Comparison of ENCODE assay signal across 8 cellular contexts in genomic region chr9:17531642-17532254, GRCh38. TPM values are rescaled to one million over a fixed set of nuclear protein-coding genes. Genes with fewer than 3 reads are reported as not detected.
DNase-seq lines count a peak whose midpoint lies in the region; ATAC-seq, FAIRE-seq and TF ChIP-seq lines count a peak whose summit lies in the region.

No MANE protein-coding gene starts in this region.

- BruUV-seq in MCF 10A (replicated peaks; lab: Mats Ljungman, UMichigan): no TSS peak
- BruUV-seq in HepG2 (replicated peaks; lab: Mats Ljungman, UMichigan): no TSS peak

- no peak overlapping the region for H3K27ac ChIP-seq in HepG2 (ENCODE audit: extremely low read length, insufficient read depth, low read length)

- TF ChIP-seq EP300 in HepG2 (IDR thresholded peaks at IDR 0.05; ENCODE audit: low read depth in 2 of 2, low read length in 2 of 2) (no peak), HepG2 (CRISPR knock-in tag; IDR thresholded peaks at IDR 0.05; ENCODE audit: borderline replicate concordance) (no peak)

- no peaks in the 10 kb centered on the region for H3K79me2 ChIP-seq in HepG2 (ENCODE audit: insufficient read depth, low read length)

- H3K4me1 ChIP-seq in HepG2 (ENCODE audit: insufficient read depth, low read length): no peaks in the 10 kb centered on the region

- H3K36me3 ChIP-seq in HepG2 (replicated peaks in 1 of 2; ENCODE audit: control insufficient read depth in 1 of 2, insufficient read depth in 2 of 2, low read length in 2 of 2): no peaks in the 10 kb centered on the region

- 0 out of 2 replicates have a peak overlapping the region, but pooled peaks have one; percentile 43 for H3K4me2 ChIP-seq in HepG2 (ENCODE audit: low read depth, low read length)

- intact Hi-C loops in MCF 10A (cut with micrococcal nuclease): loop anchor here (1.0 to 10.0 kb wide), 3 partner anchors 271 to 1923 kb away; no protein-coding TSS in a partner anchor
- intact Hi-C loops in HepG2 (cut with micrococcal nuclease; ENCODE audit: unreplicated experiment): loop anchor here (2.0 kb wide), 1 partner anchor 271 kb away; no protein-coding TSS in a partner anchor

- 0 out of 5 replicates have a peak, but pooled peaks cover 0 to 4% of the 10 kb centered on the region in 2 experiments for H3K27me3 ChIP-seq in HepG2 (ENCODE audit: control insufficient read depth in 1 of 2, insufficient read depth in 2 of 2, low read length in 2 of 2)

- no peaks in the 10 kb centered on the region for H3K9me3 ChIP-seq in HepG2 (ENCODE audit: low read length)

- no peak for TF ChIP-seq RAD21 in HepG2 (CRISPR knock-in tag; IDR thresholded peaks at IDR 0.05)

- TF ChIP-seq POLR2A in HepG2 (IDR thresholded peaks at IDR 0.05; ENCODE audit: insufficient read depth in 1 of 2, low read depth in 2 of 2, low read length in 2 of 2): no peak

- H3K4me3 Mint-ChIP-seq in MCF 10A (ENCODE audit: unreplicated experiment): no peak overlapping the region
- H3K4me3 Mint-ChIP-seq in stimulated activated memory B cell treated with anti-CD40 and anti-IgM and Interleukin-4, amounts not matched to agents 10 μg/mL and 1 μg/mL and 100 μg/mL, for 72 hours: no peak overlapping the region

- H2AFZ ChIP-seq in HepG2 (ENCODE audit: low read length): peak overlapping the region; percentile 81

- POLR2A ChIA-PET in MCF 10A (lab: Yijun Ruan, JAX): interaction anchor here (1.3 kb wide), 1 partner anchor 269 kb away, joined by 3 read pairs; no protein-coding TSS in a partner anchor
- POLR2A ChIA-PET in HepG2 (lab: Yijun Ruan, JAX): no interaction called here

- no peak overlapping the region for H3K4me3 ChIP-seq in HepG2 (replicated peaks in 1 of 3; ENCODE audit: insufficient read depth in 1 of 3, low read depth in 2 of 3, low read length in 3 of 3)

- peak; percentile 8 for FAIRE-seq in HepG2 (lab: Jason Lieb, UNC)

- peak; percentile 89 for ATAC-seq in GM18511 (IDR thresholded peaks at IDR 0.05; ENCODE audit: unreplicated experiment)
- ATAC-seq in HG02973 (IDR thresholded peaks at IDR 0.05; ENCODE audit: unreplicated experiment): peak; percentile 95
- peak; percentile 86 for ATAC-seq in HepG2
- no peak for ATAC-seq in stimulated activated memory B cell treated with anti-CD40 and anti-IgM and Interleukin-4, amounts not matched to agents 10 μg/mL and 1 μg/mL and 100 μg/mL, for 72 hours

- TF ChIP-seq CTCF in MCF 10A (IDR thresholded peaks at IDR 0.05; ENCODE audit: unreplicated experiment): peak; percentile 81
- peak; percentile 47 for TF ChIP-seq CTCF in HepG2 (CRISPR knock-in tag; IDR thresholded peaks at IDR 0.05)

- no peaks in the 10 kb centered on the region for H3K4me1 Mint-ChIP-seq in MCF 10A (ENCODE audit: insufficient read depth, unreplicated experiment)
- H3K4me1 Mint-ChIP-seq in stimulated activated memory B cell treated with anti-CD40 and anti-IgM and Interleukin-4, amounts not matched to agents 10 μg/mL and 1 μg/mL and 100 μg/mL, for 72 hours: no peaks in the 10 kb centered on the region

- DNase-seq in COLO668 (lab: John Stamatoyannopoulos, UW; ENCODE audit: unreplicated experiment): peak; percentile 36
- peak; percentile 37 for DNase-seq in NCI-H2171 treated with DMSO at 0.1 percent for 48 hours (lab: John Stamatoyannopoulos, UW)
- DNase-seq in MCF 10A (ENCODE audit: unreplicated experiment): peak; percentile 56
- DNase-seq in HepG2 (ENCODE audit: low spot score): peak; percentile 32
- DNase-seq in NCI-H1436 treated with DMSO at 0.1 percent for 48 hours (lab: John Stamatoyannopoulos, UW): no peak

- no peaks in the 10 kb centered on the region for H3K36me3 Mint-ChIP-seq in MCF 10A (ENCODE audit: insufficient read depth, unreplicated experiment)
- H3K36me3 Mint-ChIP-seq in stimulated activated memory B cell treated with anti-CD40 and anti-IgM and Interleukin-4, amounts not matched to agents 10 μg/mL and 1 μg/mL and 100 μg/mL, for 72 hours: no peaks in the 10 kb centered on the region

- WGBS in HepG2 (ENCODE audit: low lambda C conversion rate): 40% methylated on average over 10 of the region's 10 CpGs

- H4K20me1 ChIP-seq in HepG2 (ENCODE audit: insufficient read depth, low read length): no peaks in the 10 kb centered on the region

- no peaks in the 10 kb centered on the region for H3K9me3 Mint-ChIP-seq in MCF 10A (ENCODE audit: unreplicated experiment)
- H3K9me3 Mint-ChIP-seq in stimulated activated memory B cell treated with anti-CD40 and anti-IgM and Interleukin-4, amounts not matched to agents 10 μg/mL and 1 μg/mL and 100 μg/mL, for 72 hours: no peaks in the 10 kb centered on the region

- H3K27me3 Mint-ChIP-seq in MCF 10A (ENCODE audit: insufficient read depth, unreplicated experiment): peaks cover 36% of the 10 kb centered on the region
- no peaks in the 10 kb centered on the region for H3K27me3 Mint-ChIP-seq in stimulated activated memory B cell treated with anti-CD40 and anti-IgM and Interleukin-4, amounts not matched to agents 10 μg/mL and 1 μg/mL and 100 μg/mL, for 72 hours

- no peak overlapping the region for H3K27ac Mint-ChIP-seq in MCF 10A (ENCODE audit: low read depth, unreplicated experiment)
- H3K27ac Mint-ChIP-seq in stimulated activated memory B cell treated with anti-CD40 and anti-IgM and Interleukin-4, amounts not matched to agents 10 μg/mL and 1 μg/mL and 100 μg/mL, for 72 hours: no peak overlapping the region

- H3K9ac ChIP-seq in HepG2 (ENCODE audit: insufficient read depth, low read depth, low read length): no peak overlapping the region

- CTCF ChIA-PET in MCF 10A (lab: Yijun Ruan, JAX): interaction anchor here (0.5 to 5.4 kb wide), 41 partner anchors 7 to 1980 kb away, joined by 3 to 73 read pairs (median 4); no protein-coding TSS in a partner anchor
- CTCF ChIA-PET in HepG2 (lab: Yijun Ruan, JAX; ENCODE audit: low intra/inter-chr PET ratio, low total read pairs): no interaction called here

- in situ Hi-C loops in HepG2 (cut with HindIII; ENCODE audit: extremely low pct_ligation_motif_present, low pct_unique_long_range_greater_than_20kb): loop anchor here (5.0 kb wide), 1 partner anchor 271 kb away; no protein-coding TSS in a partner anchor

TF ChIP-seq in HepG2, 621 proteins besides CTCF, POLR2A, EP300 and RAD21:
- peak; percentile 79 for TF ChIP-seq YY1 (IDR thresholded peaks at IDR 0.05; ENCODE audit: insufficient read depth, insufficient replicate concordance, low read depth, low read length)
- no peak for TF ChIP-seq PRPF4 (IDR thresholded peaks at IDR 0.05; ENCODE audit: low read depth, low read length, poor library complexity, severe bottlenecking)
- TF ChIP-seq SMC3 (IDR thresholded peaks at IDR 0.05; ENCODE audit: low read length): peak; percentile 43
- peak; percentile 45 for TF ChIP-seq STAG1 (CRISPR knock-in tag; IDR thresholded peaks at IDR 0.05)
TF ChIP-seq in HepG2: peak in this region for 3.

RNA-seq across cellular contexts. Expression of gene SH3GL2, which starts 47.1 kb away (rescaled TPM):
- total RNA-seq in MCF 10A (2022) (not detected in 2 replicates), HepG2 (2016; rRNA removed; fragmentation: Illumina TruSeq; extraction: Trizol) (0.04 TPM in 1 of 2 replicates, not detected in the other)
- total RNA-seq in HepG2 (2016; cell fraction: cytosol; rRNA removed; fragmentation: Illumina TruSeq; extraction: Trizol; ENCODE audit: low read depth): not detected in 2 replicates
- total RNA-seq in HepG2 (2016; cell fraction: insoluble cytoplasmic fraction; rRNA removed; fragmentation: Illumina TruSeq; extraction: Trizol): 0.04 TPM in 1 of 2 replicates, not detected in the other
- 0.06 TPM in 1 of 2 replicates, not detected in the other for total RNA-seq in HepG2 (2016; cell fraction: membrane; rRNA removed; fragmentation: Illumina TruSeq; extraction: Trizol)
- total RNA-seq in HepG2 (2016; cell fraction: nucleus; rRNA removed; fragmentation: Illumina TruSeq; extraction: Trizol): not detected in 2 replicates
- polyA plus RNA-seq in HepG2 (2011; rRNA removed): 0.03 TPM in 1 of 2 replicates, not detected in the other
- not detected in 2 replicates for polyA plus RNA-seq in HepG2 (2011; cell fraction: cytosol; rRNA removed)
- polyA plus RNA-seq in HepG2 (2011; cell fraction: nucleus; rRNA removed): 0.08 TPM in 1 of 2 replicates, not detected in the other
- not detected in 2 replicates for polyA plus RNA-seq in HepG2 (2012)
- polyA plus RNA-seq in HepG2 (2016; cell fraction: cytosol; fragmentation: Illumina TruSeq; extraction: Trizol; ENCODE audit: low read depth): not detected in 2 replicates
- not detected in 2 replicates for polyA plus RNA-seq in HepG2 (2016; cell fraction: insoluble cytoplasmic fraction; fragmentation: Illumina TruSeq; extraction: Trizol; ENCODE audit: low read depth)
- not detected in 2 replicates for polyA plus RNA-seq in HepG2 (2016; cell fraction: membrane; fragmentation: Illumina TruSeq; extraction: Trizol; ENCODE audit: low read depth)
- 0.18 and 0.29 TPM in 2 replicates for polyA plus RNA-seq in HepG2 (2016; cell fraction: nucleus; fragmentation: Illumina TruSeq; extraction: Trizol; ENCODE audit: insufficient read depth, low read depth)
- 14.5 TPM in 1 of 2 replicates, not detected in the other for polyA minus RNA-seq in HepG2 (2011; rRNA and poly(A)+ RNA removed; ENCODE audit: low replicate concordance)
- 1.3 TPM in 1 of 2 replicates, not detected in the other for polyA minus RNA-seq in HepG2 (2011; cell fraction: cytosol; rRNA and poly(A)+ RNA removed)
- polyA minus RNA-seq in HepG2 (2011; cell fraction: nucleus; rRNA and poly(A)+ RNA removed): not detected in 2 replicates
